Comparison of ENCODE assay signal across 1 cellular context in genomic region chr20:49583669-49584417, GRCh38.
TF ChIP-seq lines count a peak whose summit lies in the region.

No MANE protein-coding gene starts in this region.

TF ChIP-seq in K562, 482 proteins besides CTCF, POLR2A, EP300 and RAD21 (continued from another document):
- no peak for TF ChIP-seq ZBTB2 (IDR thresholded peaks at IDR 0.05)
- TF ChIP-seq POLR2AphosphoS5 (IDR thresholded peaks at IDR 0.05; ENCODE audit: control insufficient read depth, insufficient read depth, low read depth, low read length): peak; percentile 47; the same call in 1 of the 2 replicates
- no peak for TF ChIP-seq ZNF586 (CRISPR knock-in tag; conservative IDR thresholded peaks at IDR 0.05)
- TF ChIP-seq ATF4 (CRISPR knock-in tag; IDR thresholded peaks at IDR 0.05): no peak
- peak in 1 of 2 experiments; percentile 74; a peak in 2 of 4 replicates for TF ChIP-seq HDAC1 (IDR thresholded peaks at IDR 0.05)
- peak; percentile 70 for TF ChIP-seq SMAD4 (CRISPR knock-in tag; conservative IDR thresholded peaks at IDR 0.05)
- no peak for TF ChIP-seq CBX8 (IDR thresholded peaks at IDR 0.05; ENCODE audit: borderline replicate concordance, extremely low read depth, low read depth, low read length, poor library complexity, severe bottlenecking)
- peak; percentile 64 for TF ChIP-seq DPF2 (IDR thresholded peaks at IDR 0.05)
- TF ChIP-seq CTBP1 (IDR thresholded peaks at IDR 0.05; ENCODE audit: borderline replicate concordance): peak; percentile 76; the same call in 1 of the 2 replicates
- TF ChIP-seq GATA2 (CRISPR knock-in tag; IDR thresholded peaks at IDR 0.05): peak; percentile 31; the same call in 1 of the 2 replicates
- no peak for TF ChIP-seq KLF6 (CRISPR knock-in tag; IDR thresholded peaks at IDR 0.05; ENCODE audit: borderline replicate concordance)
- peak; percentile 25; the same call in 1 of the 2 replicates for TF ChIP-seq CREM (IDR thresholded peaks at IDR 0.05; ENCODE audit: low read depth)
TF ChIP-seq in K562: peak in this region for 61.
